ENCODE assay signal across 1 cellular context in genomic region chr13:67147257-67148218, GRCh38.
TF ChIP-seq lines count a peak whose summit lies in the region.

No MANE protein-coding gene starts in this region.

TF ChIP-seq in GM23338, 12 proteins besides CTCF, POLR2A, EP300 and RAD21 (continued from another document):
- TF ChIP-seq EZH2phosphoT487 (IDR thresholded peaks at IDR 0.05; ENCODE audit: unreplicated experiment) (no peak), JUNB (IDR thresholded peaks at IDR 0.05; ENCODE audit: unreplicated experiment) (no peak), ZNF331 (CRISPR knock-in tag; IDR thresholded peaks at IDR 0.05; ENCODE audit: low read depth) (no peak), ZNF462 (CRISPR knock-in tag; IDR thresholded peaks at IDR 0.05) (no peak), STAT1 (IDR thresholded peaks at IDR 0.05; ENCODE audit: unreplicated experiment) (no peak)
